In genomic region chr7:114432627-114433026, GRCh38 we compare ENCODE assay signal across 24 cellular contexts. TPM values are rescaled to one million over a fixed set of nuclear protein-coding genes. Genes with fewer than 3 reads are reported as not detected.
"Had no signal": no experiment of that assay in that cellular context is flagged by ENCODE, and none has a peak within 500 bp of the region (broad histone marks: within the 10 kb centered on the region; RNA-seq: fewer than 3 reads in every experiment).

No MANE protein-coding gene starts in this region.

- DNase-seq: activated CD4-positive, alpha-beta memory T cell treated with anti-CD3 and anti-CD28 coated beads for 36 hours; activated CD4-positive, alpha-beta T cell treated with anti-CD3 and anti-CD28 coated beads for 48 hours; activated CD4-positive, CD25-positive, alpha-beta regulatory T cell; activated effector memory CD4-positive, alpha-beta T cell treated with Interleukin-2 at 50 U/mL for 16 hours; activated naive CD4-positive, alpha-beta T cell treated with anti-CD3 and anti-CD28 coated beads for 36 hours; activated T-cell treated with anti-CD3 and anti-CD28 coated beads, Interleukin-2, amount 50 U/mL, for 72 hours; amygdala; cerebellar nuclear complex; endodermal cell; esophagus squamous epithelium; heart right ventricle; left colon; nephron progenitor cell; nucleus accumbens; right lobe of liver; stimulated activated naive B cell treated with anti-CD40 and anti-IgM and Interleukin-4, amounts not matched to agents 10 μg/mL and 1 μg/mL and 100 μg/mL, for 72 hours; T1000; transverse colon had no signal

- H3K27me3 ChIP-seq: esophagus squamous epithelium, gastroesophageal sphincter, heart right ventricle, right lobe of liver, transverse colon had no signal

- FAIRE-seq: keratinocyte, urothelium cell line had no signal

- ATAC-seq: activated T-cell treated with anti-CD3 and anti-CD28 coated beads, Interleukin-2, amount 50 U/mL, for 72 hours; gastroesophageal sphincter; heart right ventricle; left colon; right lobe of liver; stimulated activated naive B cell treated with anti-CD40 and anti-IgM and Interleukin-4, amounts not matched to agents 10 μg/mL and 1 μg/mL and 100 μg/mL, for 72 hours had no signal

- H3K36me3 ChIP-seq: esophagus squamous epithelium, gastroesophageal sphincter, heart right ventricle, right lobe of liver, transverse colon had no signal

- H3K4me3 ChIP-seq: coronary artery, esophagus squamous epithelium, gastroesophageal sphincter, heart right ventricle, right lobe of liver, skin epidermis, transverse colon had no signal

- H3K9me3 ChIP-seq: esophagus squamous epithelium, gastroesophageal sphincter, heart right ventricle, right lobe of liver, transverse colon had no signal

- H3K79me2 ChIP-seq: parathyroid adenoma had no signal

- H3K27ac ChIP-seq: coronary artery, esophagus squamous epithelium, gastroesophageal sphincter, heart right ventricle, parathyroid adenoma, right lobe of liver, skin epidermis, transverse colon had no signal

- H3K4me1 ChIP-seq: esophagus squamous epithelium, heart right ventricle, parathyroid adenoma, right lobe of liver had no signal

- H3K9ac ChIP-seq: parathyroid adenoma had no signal

- H2AFZ ChIP-seq: parathyroid adenoma had no signal

RNA-seq across cellular contexts. Expression of gene FOXP2, which starts 18.0 kb away (rescaled TPM):
- total RNA-seq: activated CD4-positive, alpha-beta memory T cell treated with anti-CD3 and anti-CD28 coated beads for 36 hours; activated naive CD4-positive, alpha-beta T cell treated with anti-CD3 and anti-CD28 coated beads for 36 hours; activated T-cell treated with anti-CD3 and anti-CD28 coated beads, Interleukin-2, amount 50 U/mL, for 72 hours had no signal
